11 cellular contexts compared by ENCODE assay signal in the genomic region with DNA sequence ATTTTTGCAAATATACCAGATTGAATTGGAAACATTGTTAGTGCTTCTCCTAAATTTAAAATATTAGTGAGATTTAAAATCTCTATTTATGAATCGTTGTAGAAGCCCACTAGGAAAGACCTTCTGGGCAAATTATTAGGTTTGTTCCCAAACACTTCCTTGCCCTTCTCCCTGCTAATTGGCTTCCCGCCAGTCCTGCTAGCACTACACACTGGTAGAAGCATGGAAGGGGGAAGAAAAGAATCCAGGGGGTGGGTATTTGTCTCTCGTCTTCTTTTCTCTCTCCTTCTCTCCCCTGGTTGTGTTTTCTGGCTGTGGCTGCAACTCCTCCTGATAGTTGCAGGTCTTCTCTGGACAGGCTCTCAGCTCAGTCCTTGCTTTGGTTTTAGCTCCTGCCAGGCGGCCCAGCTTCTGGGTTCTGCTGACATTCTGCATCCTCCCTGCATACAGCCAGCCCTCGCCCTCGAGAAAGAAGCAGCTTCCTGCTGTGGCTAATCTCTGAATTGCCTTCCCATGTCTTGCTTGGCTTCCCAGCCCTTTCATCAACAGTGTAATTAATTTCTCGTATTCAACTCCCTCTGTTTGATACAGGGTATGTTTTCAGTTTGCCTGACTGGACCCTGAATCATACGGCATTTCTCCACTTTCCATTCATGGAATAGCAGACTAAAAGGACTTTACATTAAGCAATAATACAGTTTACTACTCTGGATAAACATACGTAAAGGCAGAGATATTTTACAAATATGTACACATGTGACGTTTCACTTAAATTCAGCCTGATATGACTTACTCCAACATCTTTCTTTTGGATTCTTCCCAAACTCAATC. TPM values are rescaled to one million over a fixed set of nuclear protein-coding genes. Genes with fewer than 3 reads are reported as not detected.
DNase-seq lines count a peak whose midpoint lies in the region; ATAC-seq and TF ChIP-seq lines count a peak whose summit lies in the region.
"Had no signal": no experiment of that assay in that cellular context is flagged by ENCODE, and none has a peak within 500 bp of the region (broad histone marks: within the 10 kb centered on the region; RNA-seq: fewer than 3 reads in every experiment).

No MANE protein-coding gene starts in this region.

- no peak for TF ChIP-seq EP300 in stomach (IDR thresholded peaks at IDR 0.05)

- peaks cover 0 to 11% (median 4%) of the 10 kb centered on the region in 4 donors for H3K4me1 ChIP-seq in stomach
- H3K4me1 ChIP-seq: heart left ventricle had no signal

- no peak overlapping the region for H3K27ac Mint-ChIP-seq in activated CD8-positive, alpha-beta memory T cell treated with anti-CD3 and anti-CD28 coated beads, Interleukin-2, amount 10 ng/mL, durations not matched to agents 7 days and 5 days
- no peak overlapping the region for H3K27ac Mint-ChIP-seq in activated CD4-positive, alpha-beta T cell treated with anti-CD3 and anti-CD28 coated beads for 36 hours

- ATAC-seq in activated CD8-positive, alpha-beta memory T cell treated with anti-CD3 and anti-CD28 coated beads, Interleukin-2, amount 10 ng/mL, durations not matched to agents 7 days and 5 days = no peak
- no peak for ATAC-seq in activated CD4-positive, alpha-beta T cell treated with anti-CD3 and anti-CD28 coated beads for 36 hours
- ATAC-seq: heart left ventricle had no signal

- intact Hi-C loops in stomach (cut with DNase I; ENCODE audit: low total_unique reads) = no loop called here
- intact Hi-C loops in activated CD4-positive, alpha-beta T cell treated with anti-CD3 and anti-CD28 coated beads for 36 hours (cut with DNase I, micrococcal nuclease) = no loop called here

- H3K9me3 Mint-ChIP-seq in activated CD8-positive, alpha-beta memory T cell treated with anti-CD3 and anti-CD28 coated beads, Interleukin-2, amount 10 ng/mL, durations not matched to agents 7 days and 5 days (ENCODE audit: low read depth) = no peaks in the 10 kb centered on the region
- H3K9me3 Mint-ChIP-seq in activated CD4-positive, alpha-beta T cell treated with anti-CD3 and anti-CD28 coated beads for 36 hours (ENCODE audit: low read depth) = no peaks in the 10 kb centered on the region

- no peak overlapping the region for H3K27ac ChIP-seq in stomach
- H3K27ac ChIP-seq: A549 had no signal

- WGBS in stomach, 5 donors = 35 to 50% (median 39%) methylated on average over 10 of the region's 10 CpGs

- no peaks in the 10 kb centered on the region for H3K27me3 ChIP-seq in stomach

- TF ChIP-seq POLR2A in stomach (IDR thresholded peaks at IDR 0.05) = no peak

- no peaks in the 10 kb centered on the region for H3K9me3 ChIP-seq in stomach
- H3K9me3 ChIP-seq: A549, heart left ventricle had no signal

- no peaks in the 10 kb centered on the region for H3K4me1 Mint-ChIP-seq in activated CD8-positive, alpha-beta memory T cell treated with anti-CD3 and anti-CD28 coated beads, Interleukin-2, amount 10 ng/mL, durations not matched to agents 7 days and 5 days
- no peaks in the 10 kb centered on the region for H3K4me1 Mint-ChIP-seq in activated CD4-positive, alpha-beta T cell treated with anti-CD3 and anti-CD28 coated beads for 36 hours

- no peak overlapping the region for H3K4me3 ChIP-seq in stomach
- H3K4me3 ChIP-seq: A549 had no signal

- no peak for TF ChIP-seq CTCF in stomach (IDR thresholded peaks at IDR 0.05)

- no peak overlapping the region for H3K4me3 Mint-ChIP-seq in activated CD8-positive, alpha-beta memory T cell treated with anti-CD3 and anti-CD28 coated beads, Interleukin-2, amount 10 ng/mL, durations not matched to agents 7 days and 5 days
- H3K4me3 Mint-ChIP-seq in activated CD4-positive, alpha-beta T cell treated with anti-CD3 and anti-CD28 coated beads for 36 hours = no peak overlapping the region

- H3K36me3 ChIP-seq in stomach = no peaks in the 10 kb centered on the region
- H3K36me3 ChIP-seq: heart left ventricle had no signal

- POLR2A ChIA-PET in activated CD4-positive, alpha-beta T cell treated with anti-CD3 and anti-CD28 coated beads for 36 hours (lab: Charles Lee) = no interaction called here

- H3K36me3 Mint-ChIP-seq in activated CD8-positive, alpha-beta memory T cell treated with anti-CD3 and anti-CD28 coated beads, Interleukin-2, amount 10 ng/mL, durations not matched to agents 7 days and 5 days = no peaks in the 10 kb centered on the region
- no peaks in the 10 kb centered on the region for H3K36me3 Mint-ChIP-seq in activated CD4-positive, alpha-beta T cell treated with anti-CD3 and anti-CD28 coated beads for 36 hours (ENCODE audit: low read depth)

- H3K27me3 Mint-ChIP-seq in activated CD8-positive, alpha-beta memory T cell treated with anti-CD3 and anti-CD28 coated beads, Interleukin-2, amount 10 ng/mL, durations not matched to agents 7 days and 5 days = peaks cover 9% of the 10 kb centered on the region
- H3K27me3 Mint-ChIP-seq in activated CD4-positive, alpha-beta T cell treated with anti-CD3 and anti-CD28 coated beads for 36 hours = peaks cover 9% of the 10 kb centered on the region

- DNase-seq in NCI-H748 (lab: John Stamatoyannopoulos, UW; ENCODE audit: unreplicated experiment) = peak; percentile 47
- DNase-seq in NCI-H748 treated with DMSO at 0.1 percent for 48 hours (lab: John Stamatoyannopoulos, UW) = no peak
- DNase-seq in T1000 (lab: John Stamatoyannopoulos, UW) = peak; percentile 23
- DNase-seq in glomerular endothelial cell (ENCODE audit: extremely low read depth, low read depth, low spot score) = peak; percentile 55
- peak; percentile 54 for DNase-seq in stomach
- DNase-seq in activated CD8-positive, alpha-beta memory T cell treated with anti-CD3 and anti-CD28 coated beads, Interleukin-2, amount 10 ng/mL, durations not matched to agents 7 days and 5 days = no peak
- no peak for DNase-seq in activated CD4-positive, alpha-beta T cell treated with anti-CD3 and anti-CD28 coated beads for 36 hours
- DNase-seq in CD1c-positive myeloid dendritic cell (ENCODE audit: extremely low spot score) = no peak
- DNase-seq: occipital lobe had no signal

- CTCF ChIA-PET in activated CD8-positive, alpha-beta memory T cell treated with anti-CD3 and anti-CD28 coated beads, Interleukin-2, amount 10 ng/mL, durations not matched to agents 7 days and 5 days (lab: Charles Lee) = no interaction called here
- CTCF ChIA-PET in activated CD4-positive, alpha-beta T cell treated with anti-CD3 and anti-CD28 coated beads for 36 hours (lab: Charles Lee) = interaction anchor here (0.6 kb wide), 1 partner anchor 130 kb away, joined by 3 read pairs; no protein-coding TSS in a partner anchor

RNA-seq across cellular contexts. Expression of a gene that starts 6.9 kb away (rescaled TPM):
- 7.7 and 10.3 TPM in 2 replicates for total RNA-seq in glomerular endothelial cell
- 10 to 100 TPM; 14.3 to 42.6 (median 30.8) TPM for total RNA-seq in stomach
- 1 to 10 TPM; 1.8 to 7.2 (median 3.7) TPM for polyA plus RNA-seq in stomach
- under 1 TPM in 1 of 2 experiments, not detected in 1; 0.16 TPM for total RNA-seq in activated CD8-positive, alpha-beta memory T cell treated with anti-CD3 and anti-CD28 coated beads, Interleukin-2, amount 10 ng/mL, durations not matched to agents 7 days and 5 days
- under 1 TPM in 1 of 2 experiments, not detected in 1; 0.46 TPM for total RNA-seq in activated CD4-positive, alpha-beta T cell treated with anti-CD3 and anti-CD28 coated beads for 36 hours

Comparison
In these comparisons a context has a peak if more than half of its experiments do, and no peak if none do; other contexts are left out.
1. DNase-seq: peak in NCI-H748 (single experiment), T1000 (single experiment), glomerular endothelial cell (single experiment) and stomach (single experiment); none in NCI-H748 treated with DMSO at 0.1 percent for 48 hours (single experiment), activated CD8-positive, alpha-beta memory T cell treated with anti-CD3 and anti-CD28 coated beads, Interleukin-2, amount 10 ng/mL, durations not matched to agents 7 days and 5 days (single experiment), activated CD4-positive, alpha-beta T cell treated with anti-CD3 and anti-CD28 coated beads for 36 hours (single experiment) and CD1c-positive myeloid dendritic cell (single experiment).